8 cellular contexts compared by ENCODE assay signal in the genomic region with DNA sequence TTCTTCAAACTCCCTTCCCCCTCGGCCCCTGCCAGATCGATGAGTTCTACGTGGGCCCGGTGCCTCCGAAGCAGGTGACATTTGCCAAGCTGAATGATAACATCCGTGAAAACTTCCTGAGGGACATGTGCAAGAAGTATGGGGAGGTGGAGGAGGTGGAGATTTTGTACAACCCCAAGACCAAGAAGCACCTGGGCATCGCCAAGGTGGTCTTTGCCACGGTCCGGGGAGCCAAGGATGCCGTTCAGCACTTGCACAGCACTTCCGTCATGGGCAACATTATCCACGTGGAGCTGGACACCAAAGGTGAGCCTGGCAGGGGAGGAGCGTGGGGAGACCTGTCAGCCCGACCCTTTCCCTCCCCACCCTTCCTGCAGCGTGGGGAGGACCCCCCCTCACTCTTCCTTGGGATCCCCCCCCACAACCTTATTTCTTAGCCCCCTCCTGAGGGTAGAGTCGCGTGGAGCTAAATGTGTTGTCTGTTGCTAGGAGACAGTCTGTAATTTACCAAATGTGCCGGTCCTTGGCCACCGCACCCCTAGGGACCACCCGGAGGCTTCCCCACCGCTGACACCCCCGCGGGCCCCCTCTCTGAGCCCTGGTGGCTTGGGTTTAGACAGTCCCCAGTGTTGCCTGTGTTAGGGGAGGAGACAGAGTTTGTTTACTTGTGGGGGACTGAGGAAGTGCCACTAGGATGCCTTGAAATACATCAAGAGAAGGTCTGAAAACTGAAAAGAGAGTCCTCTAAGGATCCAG. TPM values are rescaled to one million over a fixed set of nuclear protein-coding genes. Genes with fewer than 3 reads are reported as not detected.
DNase-seq lines count a peak whose midpoint lies in the region; ATAC-seq lines count a peak whose summit lies in the region.

No MANE protein-coding gene starts in this region.

- no peak overlapping the region for H3K27ac ChIP-seq in iPS-20b (ENCODE audit: low read length)

- H3K9me3 ChIP-seq in iPS-20b (ENCODE audit: insufficient read depth, low read depth, low read length): no peaks in the 10 kb centered on the region

- DNase-seq in activated naive CD4-positive, alpha-beta T cell treated with anti-CD3 and anti-CD28 coated beads, Interleukin-2, amount 50 U/mL, for 16 hours: no peak
- DNase-seq in activated T-cell treated with anti-CD3 and anti-CD28 coated beads, Interleukin-2, amount 50 U/mL, for 4 hours: no peak
- no peak for DNase-seq in stimulated activated naive CD8-positive, alpha-beta T cell treated with anti-CD3 and anti-CD28 coated beads, Interleukin-15, amount 100 ng/mL, for 72 hours
- DNase-seq in NCI-H510A (lab: John Stamatoyannopoulos, UW): no peak

- H3K4me1 Mint-ChIP-seq in activated naive CD4-positive, alpha-beta T cell treated with anti-CD3 and anti-CD28 coated beads, Interleukin-2, amount 50 U/mL, for 24 hours: peaks cover 44% of the 10 kb centered on the region
- H3K4me1 Mint-ChIP-seq in activated T-cell treated with anti-CD3 and anti-CD28 coated beads, Interleukin-2, amount 50 U/mL, for 4 hours (ENCODE audit: low read depth): peaks cover 40% of the 10 kb centered on the region
- peaks cover 56% of the 10 kb centered on the region for H3K4me1 Mint-ChIP-seq in stimulated activated naive CD8-positive, alpha-beta T cell treated with anti-CD3 and anti-CD28 coated beads, Interleukin-15, amount 100 ng/mL, for 72 hours

- H3K36me3 ChIP-seq in iPS-20b (ENCODE audit: insufficient read depth, low read depth, low read length): peaks cover 31% of the 10 kb centered on the region

- H3K9ac ChIP-seq in iPS-20b (ENCODE audit: low read depth, low read length): no peak overlapping the region

- no peak for ATAC-seq in activated T-cell treated with anti-CD3 and anti-CD28 coated beads, Interleukin-2, amount 50 U/mL, for 4 hours
- no peak for ATAC-seq in stimulated activated naive CD8-positive, alpha-beta T cell treated with anti-CD3 and anti-CD28 coated beads, Interleukin-15, amount 100 ng/mL, for 72 hours
- ATAC-seq in GM21526 (IDR thresholded peaks at IDR 0.05; ENCODE audit: low FRiP score, unreplicated experiment) (no peak), GM21390 (IDR thresholded peaks at IDR 0.05; ENCODE audit: unreplicated experiment) (no peak)

- peaks cover 7% of the 10 kb centered on the region for H3K36me3 Mint-ChIP-seq in activated naive CD4-positive, alpha-beta T cell treated with anti-CD3 and anti-CD28 coated beads, Interleukin-2, amount 50 U/mL, for 24 hours
- peaks cover 19% of the 10 kb centered on the region for H3K36me3 Mint-ChIP-seq in activated T-cell treated with anti-CD3 and anti-CD28 coated beads, Interleukin-2, amount 50 U/mL, for 4 hours (ENCODE audit: insufficient read depth)

- no peaks in the 10 kb centered on the region for H3K27me3 ChIP-seq in iPS-20b (ENCODE audit: insufficient read depth, low read length)

- H3K4me3 Mint-ChIP-seq in activated naive CD4-positive, alpha-beta T cell treated with anti-CD3 and anti-CD28 coated beads, Interleukin-2, amount 50 U/mL, for 24 hours: peak overlapping the region; percentile 92
- peak overlapping the region; percentile 96 for H3K4me3 Mint-ChIP-seq in activated T-cell treated with anti-CD3 and anti-CD28 coated beads, Interleukin-2, amount 50 U/mL, for 4 hours
- H3K4me3 Mint-ChIP-seq in stimulated activated naive CD8-positive, alpha-beta T cell treated with anti-CD3 and anti-CD28 coated beads, Interleukin-15, amount 100 ng/mL, for 72 hours: peak overlapping the region; percentile 88 to 89

- H3K27me3 Mint-ChIP-seq in activated naive CD4-positive, alpha-beta T cell treated with anti-CD3 and anti-CD28 coated beads, Interleukin-2, amount 50 U/mL, for 24 hours: no peaks in the 10 kb centered on the region
- no peaks in the 10 kb centered on the region for H3K27me3 Mint-ChIP-seq in activated T-cell treated with anti-CD3 and anti-CD28 coated beads, Interleukin-2, amount 50 U/mL, for 4 hours (ENCODE audit: low read depth)
- no peaks in the 10 kb centered on the region for H3K27me3 Mint-ChIP-seq in stimulated activated naive CD8-positive, alpha-beta T cell treated with anti-CD3 and anti-CD28 coated beads, Interleukin-15, amount 100 ng/mL, for 72 hours

- H3K4me1 ChIP-seq in iPS-20b (ENCODE audit: insufficient read depth, low read length): peaks cover 12% of the 10 kb centered on the region

- peak overlapping the region; percentile 54 for H3K4me3 ChIP-seq in iPS-20b (ENCODE audit: low read length)

- H3K27ac Mint-ChIP-seq in activated naive CD4-positive, alpha-beta T cell treated with anti-CD3 and anti-CD28 coated beads, Interleukin-2, amount 50 U/mL, for 24 hours: peak overlapping the region; percentile 92
- peak overlapping the region; percentile 70 to 93 for H3K27ac Mint-ChIP-seq in stimulated activated naive CD8-positive, alpha-beta T cell treated with anti-CD3 and anti-CD28 coated beads, Interleukin-15, amount 100 ng/mL, for 72 hours

- H3K9me3 Mint-ChIP-seq in activated naive CD4-positive, alpha-beta T cell treated with anti-CD3 and anti-CD28 coated beads, Interleukin-2, amount 50 U/mL, for 24 hours: no peaks in the 10 kb centered on the region
- H3K9me3 Mint-ChIP-seq in activated T-cell treated with anti-CD3 and anti-CD28 coated beads, Interleukin-2, amount 50 U/mL, for 4 hours: no peaks in the 10 kb centered on the region
- H3K9me3 Mint-ChIP-seq in stimulated activated naive CD8-positive, alpha-beta T cell treated with anti-CD3 and anti-CD28 coated beads, Interleukin-15, amount 100 ng/mL, for 72 hours: no peaks in the 10 kb centered on the region

RNA-seq across cellular contexts. Expression of gene SETD1B, which starts 2.2 kb away (rescaled TPM):
- 10 to 100 TPM; 30.4 to 32.7 (median 31.7) TPM for total RNA-seq in activated T-cell treated with anti-CD3 and anti-CD28 coated beads, Interleukin-2, amount 50 U/mL, for 4 hours

RNA-seq across cellular contexts. Expression of gene RHOF, which starts 12.5 kb away (rescaled TPM):
- 10 to 100 TPM; 80.7 to 94.6 (median 85.8) TPM for total RNA-seq in activated T-cell treated with anti-CD3 and anti-CD28 coated beads, Interleukin-2, amount 50 U/mL, for 4 hours

RNA-seq across cellular contexts. Expression of gene HPD, which starts 52.7 kb away (rescaled TPM):
- under 1 TPM; 0.20 to 0.27 (median 0.26) TPM for total RNA-seq in activated T-cell treated with anti-CD3 and anti-CD28 coated beads, Interleukin-2, amount 50 U/mL, for 4 hours
